1 cellular context compared by ENCODE assay signal in genomic region chr2:28895189-28895893, GRCh38.
TF ChIP-seq lines count a peak whose summit lies in the region.

No MANE protein-coding gene starts in this region.

TF ChIP-seq in HEK293, 187 proteins besides CTCF, POLR2A, EP300 and RAD21 (continued from another document):
- TF ChIP-seq ZBTB26 (tag by site-specific recombination; optimal IDR thresholded peaks at IDR 0.05) (no peak), ZBTB17 (tag by site-specific recombination; IDR thresholded peaks at IDR 0.05) (peak; percentile 60; the same call in 1 of the 2 replicates), PRDM1 (tag by site-specific recombination; IDR thresholded peaks at IDR 0.05) (peak; percentile 63), PATZ1 (tag by site-specific recombination; IDR thresholded peaks at IDR 0.05) (peak; percentile 27; the same call in 1 of the 2 replicates)
- TF ChIP-seq, protein P1, sequence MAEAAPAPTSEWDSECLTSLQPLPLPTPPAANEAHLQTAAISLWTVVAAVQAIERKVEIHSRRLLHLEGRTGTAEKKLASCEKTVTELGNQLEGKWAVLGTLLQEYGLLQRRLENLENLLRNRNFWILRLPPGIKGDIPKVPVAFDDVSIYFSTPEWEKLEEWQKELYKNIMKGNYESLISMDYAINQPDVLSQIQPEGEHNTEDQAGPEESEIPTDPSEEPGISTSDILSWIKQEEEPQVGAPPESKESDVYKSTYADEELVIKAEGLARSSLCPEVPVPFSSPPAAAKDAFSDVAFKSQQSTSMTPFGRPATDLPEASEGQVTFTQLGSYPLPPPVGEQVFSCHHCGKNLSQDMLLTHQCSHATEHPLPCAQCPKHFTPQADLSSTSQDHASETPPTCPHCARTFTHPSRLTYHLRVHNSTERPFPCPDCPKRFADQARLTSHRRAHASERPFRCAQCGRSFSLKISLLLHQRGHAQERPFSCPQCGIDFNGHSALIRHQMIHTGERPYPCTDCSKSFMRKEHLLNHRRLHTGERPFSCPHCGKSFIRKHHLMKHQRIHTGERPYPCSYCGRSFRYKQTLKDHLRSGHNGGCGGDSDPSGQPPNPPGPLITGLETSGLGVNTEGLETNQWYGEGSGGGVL (tag by site-specific recombination; IDR thresholded peaks at IDR 0.05): peak; percentile 69
